Comparison of ENCODE assay signal across 8 cellular contexts in the genomic region with DNA sequence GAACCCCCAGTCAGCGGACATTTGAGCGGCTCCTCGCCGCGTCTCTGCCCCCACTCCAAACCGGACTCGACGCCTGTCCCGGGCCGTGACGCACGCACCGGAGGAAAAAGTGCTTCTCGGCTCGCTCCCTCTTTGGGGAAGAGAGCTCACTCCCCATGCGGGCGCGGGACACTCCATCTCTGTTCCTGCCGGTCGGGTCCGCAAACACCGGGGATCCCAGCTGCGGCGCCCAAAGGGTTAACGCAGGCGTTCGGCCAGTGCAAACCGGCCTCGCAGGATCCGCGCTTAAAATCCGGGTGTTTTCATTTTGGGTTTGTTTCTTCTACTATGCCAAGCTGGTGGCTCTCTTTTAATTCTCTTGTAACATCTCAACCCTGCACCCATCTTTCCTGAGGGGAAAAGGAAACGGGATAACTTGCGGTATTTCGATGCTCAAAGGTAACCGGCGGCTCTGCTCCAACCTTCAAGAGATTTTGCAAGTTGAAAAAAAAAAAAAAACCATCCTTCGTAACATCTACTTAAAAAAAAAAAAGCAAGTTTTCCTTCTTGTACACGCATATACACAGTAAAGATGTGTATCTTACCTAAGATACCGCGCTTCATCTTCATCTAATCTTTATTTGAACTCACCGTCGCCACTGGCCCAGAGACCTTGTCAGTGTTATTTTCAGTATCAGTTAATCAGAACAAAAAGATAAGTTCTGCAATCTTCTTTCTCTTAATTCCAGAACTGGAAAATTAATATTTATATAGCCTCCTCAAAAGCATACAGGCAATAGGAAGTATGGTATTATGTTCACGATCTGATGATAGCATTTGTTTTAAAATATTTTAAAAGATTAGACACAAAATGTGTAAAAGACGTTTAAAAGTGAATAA. TPM values are rescaled to one million over a fixed set of nuclear protein-coding genes. Genes with fewer than 3 reads are reported as not detected.
DNase-seq lines count a peak whose midpoint lies in the region; ATAC-seq and TF ChIP-seq lines count a peak whose summit lies in the region.

No MANE protein-coding gene starts in this region.

- peaks cover 31% of the 10 kb centered on the region for H3K4me1 Mint-ChIP-seq in activated naive CD8-positive, alpha-beta T cell (ENCODE audit: low read depth)

- H3K27ac Mint-ChIP-seq in activated naive CD8-positive, alpha-beta T cell, result peak overlapping the region; percentile 90

- peak overlapping the region; percentile 85 for H3K4me3 ChIP-seq in AG04449 (ENCODE audit: low read depth, low read length)
- peak overlapping the region; percentile 76 to 99 (median 88) for H3K4me3 ChIP-seq in heart right ventricle

- DNase-seq in AG04449 (ENCODE audit: low read depth, low spot score), result no peak
- DNase-seq in LoVo (ENCODE audit: low spot score), result peak; percentile 41
- DNase-seq in heart right ventricle, result peak; percentile 67 to 73
- peak; percentile 44 to 91 (median 66) for DNase-seq in posterior cingulate gyrus
- no peak for DNase-seq in epidermal melanocyte (ENCODE audit: insufficient read length, low spot score)
- no peak for DNase-seq in A172 (ENCODE audit: low spot score)

- peaks cover 0 to 14% (median 0%) of the 10 kb centered on the region in 11 donors for H3K9me3 ChIP-seq in heart right ventricle

- H3K27me3 ChIP-seq in heart right ventricle, result no peaks in the 10 kb centered on the region

- peak; percentile 2 for ATAC-seq in GM18517 (IDR thresholded peaks at IDR 0.05; ENCODE audit: unreplicated experiment)
- ATAC-seq in heart right ventricle, result peak in 7 of 8 donors; percentile 6 to 41 (median 29)

- POLR2A ChIA-PET in AG04449 (lab: Yijun Ruan, JAX), result interaction anchor here (0.9 to 2.5 kb wide), 6 partner anchors 14 to 381 kb away, joined by 3 to 17 read pairs (median 4); no protein-coding TSS in a partner anchor

- H3K27me3 Mint-ChIP-seq in activated naive CD8-positive, alpha-beta T cell, result no peaks in the 10 kb centered on the region

- no peaks in the 10 kb centered on the region for H3K36me3 Mint-ChIP-seq in activated naive CD8-positive, alpha-beta T cell

- peak overlapping the region; percentile 90 for H3K4me3 Mint-ChIP-seq in activated naive CD8-positive, alpha-beta T cell

- intact Hi-C loops in heart right ventricle (cut with DNase I), result loop anchor here in 5 of 10 donors (5.0 to 10.0 kb wide), 3 partner anchors 155 to 168 kb away; no protein-coding TSS in a partner anchor
- intact Hi-C loops in posterior cingulate gyrus (cut with DNase I), result loop anchor here (5.0 kb wide), 2 partner anchors 163 to 238 kb away; no protein-coding TSS in a partner anchor

- CTCF ChIA-PET in AG04449 (lab: Yijun Ruan, JAX), result interaction anchor here (1.7 kb wide), 1 partner anchor 56 kb away, joined by 3 read pairs; no protein-coding TSS in a partner anchor

- H3K4me1 ChIP-seq in heart right ventricle, result peaks cover 0 to 28% (median 18%) of the 10 kb centered on the region in 9 donors

- WGBS in heart right ventricle, 2 donors, result 3% methylated on average over 45 of the region's 45 CpGs

- H3K9me3 Mint-ChIP-seq in activated naive CD8-positive, alpha-beta T cell (ENCODE audit: low read depth), result peaks cover 9% of the 10 kb centered on the region

- TF ChIP-seq CTCF in AG04449 (IDR thresholded peaks at IDR 0.05; ENCODE audit: insufficient read depth, low read length, missing control alignments), result no peak
- TF ChIP-seq CTCF in heart right ventricle (IDR thresholded peaks at IDR 0.05), result no peak

- no peaks in the 10 kb centered on the region for H3K36me3 ChIP-seq in heart right ventricle

- peak overlapping the region; percentile 95 to 100 (median 98) for H3K27ac ChIP-seq in heart right ventricle

RNA-seq across cellular contexts. Expression of gene ATP2B1, which starts 1.6 kb away (rescaled TPM):
- total RNA-seq in heart right ventricle, result 10 to 100 TPM in 9 of 10 donors, 1 to 10 TPM in 1; 6.2 to 20.5 (median 15.7) TPM
- 1 to 10 TPM; 5.9 to 7.5 TPM for polyA plus RNA-seq in heart right ventricle
- total RNA-seq in A172 (2014; rRNA removed; shearing (Covaris generic)), result 42.8 and 54.7 TPM in 2 replicates

Comparison
In these comparisons a context has a peak if more than half of its experiments do, and no peak if none do; other contexts are left out.
1. DNase-seq: peak in LoVo (single experiment), heart right ventricle (2 of 2) and posterior cingulate gyrus (10 of 10); none in AG04449 (single experiment), epidermal melanocyte (single experiment) and A172 (single experiment).